Comparison of ENCODE assay signal across 1 cellular context in genomic region chr1:2135425-2135824, GRCh38.
TF ChIP-seq lines count a peak whose summit lies in the region.

No MANE protein-coding gene starts in this region.

TF ChIP-seq in HepG2, 621 proteins besides CTCF, POLR2A, EP300 and RAD21 (continued from another document and continues in another):
- TF ChIP-seq HNRNPL (IDR thresholded peaks at IDR 0.05; ENCODE audit: low read depth, low read length) (peak; percentile 69; the same call in 1 of the 2 replicates), KMT2B (CRISPR knock-in tag; IDR thresholded peaks at IDR 0.05) (no peak), HNRNPLL (IDR thresholded peaks at IDR 0.05; ENCODE audit: low read depth, low read length, poor library complexity, severe bottlenecking) (peak; percentile 72), AKNA (CRISPR knock-in tag; IDR thresholded peaks at IDR 0.05; ENCODE audit: borderline replicate concordance) (no peak), SRSF1 (optimal IDR thresholded peaks at IDR 0.05; ENCODE audit: low read depth, low read length) (no peak), ZNF251 (CRISPR knock-in tag; IDR thresholded peaks at IDR 0.05) (no peak), MED1 (CRISPR knock-in tag; IDR thresholded peaks at IDR 0.05) (peak; percentile 23; the same call in 1 of the 2 replicates), ZGPAT (CRISPR knock-in tag; IDR thresholded peaks at IDR 0.05) (no peak), AGO1 (IDR thresholded peaks at IDR 0.05; ENCODE audit: low read depth, low read length, poor library complexity, severe bottlenecking) (peak; percentile 21), NR2C2 (CRISPR knock-in tag; IDR thresholded peaks at IDR 0.05; ENCODE audit: borderline replicate concordance) (no peak), ZNF790 (CRISPR knock-in tag; IDR thresholded peaks at IDR 0.05; ENCODE audit: borderline replicate concordance) (0 out of 2 replicates have a peak, but pooled peaks have one; percentile 22), ZNF142 (CRISPR knock-in tag; IDR thresholded peaks at IDR 0.05) (0 out of 2 replicates have a peak, but pooled peaks have one; percentile 21), GZF1 (CRISPR knock-in tag; IDR thresholded peaks at IDR 0.05) (no peak), HDAC2 (CRISPR knock-in tag; IDR thresholded peaks at IDR 0.05) (peak; percentile 30; the same call in 1 of the 2 replicates), BCLAF1 (IDR thresholded peaks at IDR 0.05) (no peak), STAG1 (CRISPR knock-in tag; IDR thresholded peaks at IDR 0.05) (0 out of 2 replicates have a peak, but pooled peaks have one; percentile 6), RBAK (CRISPR knock-in tag; IDR thresholded peaks at IDR 0.05) (no peak), RFX1 (IDR thresholded peaks at IDR 0.05) (peak; percentile 29; the same call in 1 of the 2 replicates), FOXK2 (IDR thresholded peaks at IDR 0.05) (no peak), KLF12 (CRISPR knock-in tag; IDR thresholded peaks at IDR 0.05; ENCODE audit: borderline replicate concordance) (no peak), CHCHD3 (CRISPR knock-in tag; IDR thresholded peaks at IDR 0.05) (no peak), HOMEZ (CRISPR knock-in tag; IDR thresholded peaks at IDR 0.05; ENCODE audit: low read depth) (peak; percentile 25; the same call in 1 of the 2 replicates), SRY (CRISPR knock-in tag; IDR thresholded peaks at IDR 0.05) (0 out of 2 replicates have a peak, but pooled peaks have one; percentile 9), ZBTB33 (CRISPR knock-in tag; IDR thresholded peaks at IDR 0.05) (0 out of 2 replicates have a peak, but pooled peaks have one; percentile 30), ZNF766 (CRISPR knock-in tag; IDR thresholded peaks at IDR 0.05; ENCODE audit: borderline replicate concordance) (0 out of 2 replicates have a peak, but pooled peaks have one; percentile 23), CENPT (CRISPR knock-in tag; IDR thresholded peaks at IDR 0.05; ENCODE audit: low read depth) (peak; percentile 3; the same call in 1 of the 2 replicates), THAP11 (CRISPR knock-in tag; IDR thresholded peaks at IDR 0.05) (0 out of 2 replicates have a peak, but pooled peaks have one; percentile 5)
- TF ChIP-seq, protein P1, sequence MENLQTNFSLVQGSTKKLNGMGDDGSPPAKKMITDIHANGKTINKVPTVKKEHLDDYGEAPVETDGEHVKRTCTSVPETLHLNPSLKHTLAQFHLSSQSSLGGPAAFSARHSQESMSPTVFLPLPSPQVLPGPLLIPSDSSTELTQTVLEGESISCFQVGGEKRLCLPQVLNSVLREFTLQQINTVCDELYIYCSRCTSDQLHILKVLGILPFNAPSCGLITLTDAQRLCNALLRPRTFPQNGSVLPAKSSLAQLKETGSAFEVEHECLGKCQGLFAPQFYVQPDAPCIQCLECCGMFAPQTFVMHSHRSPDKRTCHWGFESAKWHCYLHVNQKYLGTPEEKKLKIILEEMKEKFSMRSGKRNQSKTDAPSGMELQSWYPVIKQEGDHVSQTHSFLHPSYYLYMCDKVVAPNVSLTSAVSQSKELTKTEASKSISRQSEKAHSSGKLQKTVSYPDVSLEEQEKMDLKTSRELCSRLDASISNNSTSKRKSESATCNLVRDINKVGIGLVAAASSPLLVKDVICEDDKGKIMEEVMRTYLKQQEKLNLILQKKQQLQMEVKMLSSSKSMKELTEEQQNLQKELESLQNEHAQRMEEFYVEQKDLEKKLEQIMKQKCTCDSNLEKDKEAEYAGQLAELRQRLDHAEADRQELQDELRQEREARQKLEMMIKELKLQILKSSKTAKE (CRISPR knock-in tag; IDR thresholded peaks at IDR 0.05; ENCODE audit: borderline replicate concordance): no peak
- TF ChIP-seq, protein P2, sequence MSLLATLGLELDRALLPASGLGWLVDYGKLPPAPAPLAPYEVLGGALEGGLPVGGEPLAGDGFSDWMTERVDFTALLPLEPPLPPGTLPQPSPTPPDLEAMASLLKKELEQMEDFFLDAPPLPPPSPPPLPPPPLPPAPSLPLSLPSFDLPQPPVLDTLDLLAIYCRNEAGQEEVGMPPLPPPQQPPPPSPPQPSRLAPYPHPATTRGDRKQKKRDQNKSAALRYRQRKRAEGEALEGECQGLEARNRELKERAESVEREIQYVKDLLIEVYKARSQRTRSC (CRISPR knock-in tag; IDR thresholded peaks at IDR 0.05; ENCODE audit: low read depth): 0 out of 2 replicates have a peak, but pooled peaks have one; percentile 21
- TF ChIP-seq, protein P3, sequence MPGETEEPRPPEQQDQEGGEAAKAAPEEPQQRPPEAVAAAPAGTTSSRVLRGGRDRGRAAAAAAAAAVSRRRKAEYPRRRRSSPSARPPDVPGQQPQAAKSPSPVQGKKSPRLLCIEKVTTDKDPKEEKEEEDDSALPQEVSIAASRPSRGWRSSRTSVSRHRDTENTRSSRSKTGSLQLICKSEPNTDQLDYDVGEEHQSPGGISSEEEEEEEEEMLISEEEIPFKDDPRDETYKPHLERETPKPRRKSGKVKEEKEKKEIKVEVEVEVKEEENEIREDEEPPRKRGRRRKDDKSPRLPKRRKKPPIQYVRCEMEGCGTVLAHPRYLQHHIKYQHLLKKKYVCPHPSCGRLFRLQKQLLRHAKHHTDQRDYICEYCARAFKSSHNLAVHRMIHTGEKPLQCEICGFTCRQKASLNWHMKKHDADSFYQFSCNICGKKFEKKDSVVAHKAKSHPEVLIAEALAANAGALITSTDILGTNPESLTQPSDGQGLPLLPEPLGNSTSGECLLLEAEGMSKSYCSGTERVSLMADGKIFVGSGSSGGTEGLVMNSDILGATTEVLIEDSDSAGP (CRISPR knock-in tag; IDR thresholded peaks at IDR 0.05; ENCODE audit: borderline replicate concordance): peak; percentile 26; the same call in 1 of the 2 replicates
